ENCODE assay signal across 1 cellular context in the genomic region with DNA sequence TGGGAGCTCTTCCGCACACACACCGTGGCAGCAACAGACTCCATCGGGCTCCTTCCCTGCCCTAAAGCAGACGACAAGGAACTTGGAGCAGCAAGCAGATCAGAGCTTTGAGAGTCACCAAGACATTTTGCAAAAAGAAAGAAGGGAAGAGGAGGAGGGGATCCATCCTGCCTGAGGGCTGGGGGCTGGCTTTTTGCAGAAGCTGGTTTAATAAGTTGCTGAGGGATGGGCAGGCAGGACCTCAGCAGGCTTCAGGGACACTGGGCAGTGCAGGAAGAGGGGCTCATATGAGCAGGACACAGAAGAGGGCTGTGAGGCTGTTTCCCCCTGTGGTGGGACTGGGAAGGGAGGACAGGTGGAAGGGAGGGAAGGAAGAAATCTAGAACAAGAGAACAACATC.
TF ChIP-seq lines count a peak whose summit lies in the region.

No MANE protein-coding gene starts in this region.

TF ChIP-seq in H1, 55 proteins besides CTCF, POLR2A, EP300 and RAD21 (continued from another document):
- TF ChIP-seq USF2 (IDR thresholded peaks at IDR 0.05; ENCODE audit: low read length), result no peak
- TF ChIP-seq SP2 (IDR thresholded peaks at IDR 0.05; ENCODE audit: low read length), result no peak
- no peak for TF ChIP-seq BCL11A (IDR thresholded peaks at IDR 0.05; ENCODE audit: low read depth in 2 of 2, low read length in 2 of 2)
- no peak for TF ChIP-seq E2F6 (IDR thresholded peaks at IDR 0.05)
- no peak for TF ChIP-seq BACH1 (IDR thresholded peaks at IDR 0.05; ENCODE audit: low read length)
- no peak for TF ChIP-seq HDAC6 (IDR thresholded peaks at IDR 0.05; ENCODE audit: low read depth, low read length)
- no peak for TF ChIP-seq GTF2F1 (IDR thresholded peaks at IDR 0.05; ENCODE audit: borderline replicate concordance, low read depth, low read length)
